Comparison of ENCODE assay signal across 9 cellular contexts in the genomic region with DNA sequence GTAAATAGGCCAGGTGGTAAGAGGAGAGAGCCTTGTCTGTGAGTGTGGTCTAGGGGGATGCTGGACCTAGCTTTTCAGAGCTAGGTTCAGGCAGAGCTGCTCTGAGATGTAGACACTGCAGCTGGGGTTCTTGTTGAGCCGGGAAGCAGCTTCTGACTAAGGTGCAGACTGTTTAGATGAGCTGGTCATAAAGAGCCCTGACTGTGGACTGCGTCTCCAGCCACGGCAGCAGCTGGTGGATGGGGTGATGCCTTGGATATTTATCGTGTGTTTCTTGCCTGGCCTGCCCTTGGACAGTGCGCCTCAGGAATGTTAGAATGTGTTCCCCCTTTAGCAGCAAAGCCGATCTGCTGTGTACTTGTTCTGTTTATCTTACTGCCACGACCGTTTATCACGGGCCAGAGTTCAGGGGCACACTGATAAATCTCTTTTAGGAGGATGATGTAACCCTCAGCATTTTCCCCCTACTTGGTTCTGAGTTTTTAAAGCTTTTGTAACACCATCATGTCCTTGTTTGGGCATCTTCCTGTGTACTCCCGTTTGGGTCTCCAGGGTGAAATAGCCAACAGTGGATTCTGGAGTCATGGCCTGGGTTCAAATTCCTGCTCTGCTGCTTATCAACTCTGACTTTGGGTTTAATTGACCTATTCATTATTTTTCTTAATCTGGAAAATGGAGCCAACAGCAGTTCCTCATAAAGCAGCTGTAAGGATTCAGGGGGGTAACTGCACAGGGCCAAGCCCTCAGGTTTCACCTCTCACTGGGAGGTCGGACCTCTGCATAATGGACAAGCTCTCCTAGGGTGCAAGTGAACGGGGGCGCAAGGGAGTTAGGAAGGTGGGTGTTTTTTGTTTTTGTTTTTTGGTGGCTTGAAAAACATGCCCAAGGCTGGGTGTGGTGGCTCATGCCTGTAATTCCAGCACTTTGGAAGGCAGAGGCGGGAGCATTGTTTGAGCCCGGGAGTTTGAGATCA. TPM values are rescaled to one million over a fixed set of nuclear protein-coding genes. Genes with fewer than 3 reads are reported as not detected.
A peak's percentile ranks its signal among the peaks of the same experiment; 100 is the strongest.
DNase-seq lines count a peak whose midpoint lies in the region; ATAC-seq and TF ChIP-seq lines count a peak whose summit lies in the region.
"Had no signal": no experiment of that assay in that cellular context is flagged by ENCODE, and none has a peak within 500 bp of the region (broad histone marks: within the 10 kb centered on the region; RNA-seq: fewer than 3 reads in every experiment).

No MANE protein-coding gene starts in this region.

- no peaks in the 10 kb centered on the region for H3K27me3 Mint-ChIP-seq in Calu3 (ENCODE audit: unreplicated experiment)
- H3K27me3 Mint-ChIP-seq in neural progenitor cell (ENCODE audit: insufficient read depth, low read depth): no peaks in the 10 kb centered on the region

- H3K36me3 ChIP-seq in Panc1 (ENCODE audit: control insufficient read depth, insufficient read depth, low read length) (no peaks in the 10 kb centered on the region), neural progenitor cell (no peaks in the 10 kb centered on the region)

- H3K4me1 ChIP-seq in Panc1 (ENCODE audit: control insufficient read depth, insufficient read depth, low read length) (peaks cover 74% of the 10 kb centered on the region), neural progenitor cell (peaks cover 18% of the 10 kb centered on the region)

- POLR2A ChIA-PET in Panc1 (lab: Charles Lee): interaction anchor here (0.6 kb wide), 1 partner anchor 27 kb away, joined by 5 read pairs; no protein-coding TSS in a partner anchor

- H2AFZ ChIP-seq in neural progenitor cell (replicated peaks): no peak overlapping the region

- H3K36me3 Mint-ChIP-seq in Calu3 (ENCODE audit: insufficient read depth, unreplicated experiment): peaks cover 22% of the 10 kb centered on the region
- H3K36me3 Mint-ChIP-seq in neural progenitor cell: peaks cover 7% of the 10 kb centered on the region

- peak overlapping the region; percentile 92 for H3K27ac ChIP-seq in Panc1 (ENCODE audit: low read length)
- no peak overlapping the region for H3K27ac ChIP-seq in neural progenitor cell

- TF ChIP-seq CTCF in Calu3 (IDR thresholded peaks at IDR 0.05; ENCODE audit: unreplicated experiment) (no peak), Panc1 (IDR thresholded peaks at IDR 0.05) (no peak), neural progenitor cell (IDR thresholded peaks at IDR 0.05) (no peak)

- no peaks in the 10 kb centered on the region for H3K9me3 Mint-ChIP-seq in Calu3 (ENCODE audit: low read depth, unreplicated experiment)
- H3K9me3 Mint-ChIP-seq in neural progenitor cell: no peaks in the 10 kb centered on the region

- H3K9ac ChIP-seq in neural progenitor cell: no peak overlapping the region

- no peaks in the 10 kb centered on the region for H3F3A ChIP-seq in neural progenitor cell (ENCODE audit: low read depth)

- H3K4me3 ChIP-seq in Panc1 (ENCODE audit: low read depth in 2 of 2, low read length in 2 of 2) (peak overlapping the region in 1 of 2 experiments; percentile 25; a peak in 2 of 4 replicates), neural progenitor cell (no peak overlapping the region)

- ATAC-seq in Panc1 (peak; percentile 73), HG03439 (IDR thresholded peaks at IDR 0.05; ENCODE audit: unreplicated experiment) (no peak), GM19463 (IDR thresholded peaks at IDR 0.05; ENCODE audit: unreplicated experiment) (no peak), GM21737 (IDR thresholded peaks at IDR 0.05; ENCODE audit: unreplicated experiment) (no peak)

- H3K27me3 ChIP-seq in Panc1 (ENCODE audit: control insufficient read depth, insufficient read depth, low read length) (no peaks in the 10 kb centered on the region), neural progenitor cell (no peaks in the 10 kb centered on the region)

- H3K4me1 Mint-ChIP-seq in Calu3 (ENCODE audit: low read depth, unreplicated experiment) (peaks cover 42% of the 10 kb centered on the region), neural progenitor cell (peaks cover 23% of the 10 kb centered on the region)

- no peak for DNase-seq in Calu3
- DNase-seq in Panc1 (ENCODE audit: low read depth, low spot score): no peak
- DNase-seq in fibroblast of gingiva (ENCODE audit: low read depth): peak; percentile 60
- no peak for DNase-seq in neural progenitor cell (ENCODE audit: low spot score)
- no peak for DNase-seq in DMS53 (lab: John Stamatoyannopoulos, UW)
- DNase-seq: activated gamma-delta T cell treated with Interleukin-2 at 50 U/mL for 16 hours had no signal

- no TSS peak for BruUV-seq in Calu3 (replicated peaks; lab: Mats Ljungman, UMichigan)
- no TSS peak for BruUV-seq in Panc1 (replicated peaks; lab: Mats Ljungman, UMichigan)

- H3K4me3 Mint-ChIP-seq in Calu3 (ENCODE audit: low read depth, unreplicated experiment) (peak overlapping the region; percentile 52), neural progenitor cell (no peak overlapping the region)

- in situ Hi-C loops in Panc1 (cut with HindIII; ENCODE audit: low pct_unique_long_range_greater_than_20kb, low sequenced_read_pairs): no loop called here

- CTCF ChIA-PET in Calu3 (lab: Charles Lee): interaction anchor here (0.7 to 2.1 kb wide), 4 partner anchors 9 to 283 kb away, joined by 3 to 8 read pairs (median 4); no protein-coding TSS in a partner anchor
- CTCF ChIA-PET in Panc1 (lab: Charles Lee): interaction anchor here (0.7 kb wide), 1 partner anchor 93 kb away, joined by 4 read pairs; no protein-coding TSS in a partner anchor

- no peak overlapping the region for H3K4me2 ChIP-seq in neural progenitor cell

- H3K79me2 ChIP-seq in neural progenitor cell (ENCODE audit: low read depth): peaks cover 11% of the 10 kb centered on the region

- H3K9me3 ChIP-seq in Panc1 (ENCODE audit: control insufficient read depth, insufficient read depth, low read depth, low read length) (no peaks in the 10 kb centered on the region), neural progenitor cell (ENCODE audit: low read depth) (no peaks in the 10 kb centered on the region)

- intact Hi-C loops in Calu3 (cut with micrococcal nuclease; ENCODE audit: unreplicated experiment): no loop called here
- intact Hi-C loops in Panc1 (cut with micrococcal nuclease; ENCODE audit: unreplicated experiment): no loop called here

- H3K27ac Mint-ChIP-seq in Calu3 (ENCODE audit: unreplicated experiment) (peak overlapping the region; percentile 87), neural progenitor cell (peak overlapping the region; percentile 33)

- peaks cover 20% of the 10 kb centered on the region for H4K20me1 ChIP-seq in neural progenitor cell (ENCODE audit: low read depth)

RNA-seq across cellular contexts. Expression of a gene that starts 51.4 kb away (rescaled TPM):
- total RNA-seq in Calu3 (2022) (136 and 147 TPM in 2 replicates), Panc1 (2021; ENCODE audit: unreplicated experiment) (309 TPM), neural progenitor cell (ENCODE audit: low replicate concordance) (32.0 and 54.9 TPM in 2 replicates)
- polyA plus RNA-seq in Panc1 (2012; ENCODE audit: insufficient read length): 366 TPM
